17 cellular contexts compared by ENCODE assay signal in genomic region chr5:129593525-129593924, GRCh38.
DNase-seq lines count a peak whose midpoint lies in the region; ATAC-seq and TF ChIP-seq lines count a peak whose summit lies in the region.
"Had no signal": no experiment of that assay in that cellular context is flagged by ENCODE, and none has a peak within 500 bp of the region (broad histone marks: within the 10 kb centered on the region; RNA-seq: fewer than 3 reads in every experiment).

No MANE protein-coding gene starts in this region.

- H3K4me3 Mint-ChIP-seq in activated T-cell treated with anti-CD3 and anti-CD28 coated beads, Interleukin-2, amount 50 U/mL, for 24 hours, result no peak overlapping the region
- H3K4me3 Mint-ChIP-seq: B cell; CD4-positive, alpha-beta T cell; H9 had no signal

- H3K36me3 ChIP-seq in RWPE2 (ENCODE audit: low read depth), result no peaks in the 10 kb centered on the region
- H3K36me3 ChIP-seq: Peyer's patch had no signal

- no peaks in the 10 kb centered on the region for H3K4me1 Mint-ChIP-seq in activated T-cell treated with anti-CD3 and anti-CD28 coated beads, Interleukin-2, amount 50 U/mL, for 24 hours (ENCODE audit: low read depth)
- H3K4me1 Mint-ChIP-seq: B cell, H9 had no signal

- TF ChIP-seq CTCF in RWPE2 (IDR thresholded peaks at IDR 0.05; ENCODE audit: poor library complexity, severe bottlenecking) (no peak), fibroblast of mammary gland (conservative IDR thresholded peaks at IDR 0.05; ENCODE audit: control insufficient read depth, insufficient read depth, low read depth, low read length) (no peak)

- H3K9me3 Mint-ChIP-seq in activated T-cell treated with anti-CD3 and anti-CD28 coated beads, Interleukin-2, amount 50 U/mL, for 24 hours, result no peaks in the 10 kb centered on the region
- H3K9me3 Mint-ChIP-seq: CD4-positive, alpha-beta T cell; H9 had no signal

- peaks cover 3% of the 10 kb centered on the region for H3K27me3 ChIP-seq in RWPE2 (ENCODE audit: insufficient read depth, poor library complexity, severe bottlenecking)
- H3K27me3 ChIP-seq: Peyer's patch had no signal

- H3K27me3 Mint-ChIP-seq in activated T-cell treated with anti-CD3 and anti-CD28 coated beads, Interleukin-2, amount 50 U/mL, for 24 hours, result no peaks in the 10 kb centered on the region
- H3K27me3 Mint-ChIP-seq: B cell; CD4-positive, alpha-beta T cell had no signal

- H3K4me3 ChIP-seq in RWPE2 (ENCODE audit: severe bottlenecking) (no peak overlapping the region), fibroblast of mammary gland (ENCODE audit: control insufficient read depth, low read depth, low read length) (no peak overlapping the region)
- H3K4me3 ChIP-seq: Peyer's patch had no signal

- H3K36me3 Mint-ChIP-seq in activated T-cell treated with anti-CD3 and anti-CD28 coated beads, Interleukin-2, amount 50 U/mL, for 24 hours (ENCODE audit: low read depth), result no peaks in the 10 kb centered on the region

- no peak overlapping the region for H3K27ac Mint-ChIP-seq in activated T-cell treated with anti-CD3 and anti-CD28 coated beads, Interleukin-2, amount 50 U/mL, for 24 hours
- H3K27ac Mint-ChIP-seq: B cell; CD4-positive, alpha-beta T cell had no signal

- ATAC-seq in RWPE2 (ENCODE audit: low read depth) (0 out of 3 replicates have a peak, but pooled peaks have one; percentile 42), esophagus mucosa (no peak)

- H3K4me1 ChIP-seq in RWPE2 (ENCODE audit: insufficient read depth, poor library complexity, severe bottlenecking), result no peaks in the 10 kb centered on the region
- H3K4me1 ChIP-seq: Peyer's patch had no signal

- no peaks in the 10 kb centered on the region for H3K9me3 ChIP-seq in RWPE2 (ENCODE audit: severe bottlenecking)
- H3K9me3 ChIP-seq: Peyer's patch had no signal

- peak; percentile 1 for DNase-seq in HT1080 (ENCODE audit: low read depth)
- no peak for DNase-seq in RWPE2 (ENCODE audit: low spot score)
- DNase-seq in fibroblast of mammary gland (ENCODE audit: low read depth), result peak; percentile 70
- peak; percentile 1 for DNase-seq in stromal cell of bone marrow (ENCODE audit: low read depth)
- DNase-seq in T-helper 1 cell, result no peak
- no peak for DNase-seq in activated T-cell treated with anti-CD3 and anti-CD28 coated beads, Interleukin-2, amount 50 U/mL, for 24 hours
- DNase-seq: CD4-positive, alpha-beta T cell; DND-41; H9; NCI-H1417 treated with DMSO at 0.1 percent for 48 hours; NCI-H2029; NCI-H2171 treated with DMSO at 0.1 percent for 48 hours; NCI-H774; Peyer's patch; SHP77 treated with DMSO at 0.1 percent for 48 hours had no signal

- H3K27ac ChIP-seq in RWPE2 (ENCODE audit: poor library complexity, severe bottlenecking), result no peak overlapping the region
- H3K27ac ChIP-seq: Peyer's patch had no signal

Comparison
In these comparisons a context has a peak if more than half of its experiments do, and no peak if none do; other contexts are left out.
1. DNase-seq: peak in HT1080 (single experiment), fibroblast of mammary gland (single experiment) and stromal cell of bone marrow (single experiment); none in RWPE2 (single experiment), T-helper 1 cell (0 of 5) and activated T-cell treated with anti-CD3 and anti-CD28 coated beads, Interleukin-2, amount 50 U/mL, for 24 hours (single experiment).